ENCODE assay signal across 27 cellular contexts in genomic region chr1:184757406-184757805, GRCh38. TPM values are rescaled to one million over a fixed set of nuclear protein-coding genes. Genes with fewer than 3 reads are reported as not detected.
A peak's percentile ranks its signal among the peaks of the same experiment; 100 is the strongest.
DNase-seq lines count a peak whose midpoint lies in the region; ATAC-seq and TF ChIP-seq lines count a peak whose summit lies in the region.
"Had no signal": no experiment of that assay in that cellular context is flagged by ENCODE, and none has a peak within 500 bp of the region (broad histone marks: within the 10 kb centered on the region; RNA-seq: fewer than 3 reads in every experiment).

No MANE protein-coding gene starts in this region.

- peaks cover 18% of the 10 kb centered on the region for H4K20me1 ChIP-seq in osteoblast (ENCODE audit: insufficient read depth, low read length)
- H4K20me1 ChIP-seq: BLaER1 had no signal

- no peak overlapping the region for H3K4me2 ChIP-seq in osteoblast (ENCODE audit: insufficient read depth, low read length)
- H3K4me2 ChIP-seq: BLaER1, GM23338, KMS-11 had no signal

- H3K9me3 ChIP-seq in osteoblast (ENCODE audit: low read depth, low read length), result no peaks in the 10 kb centered on the region
- no peaks in the 10 kb centered on the region for H3K9me3 ChIP-seq in gastrocnemius medialis
- H3K9me3 ChIP-seq: BLaER1, HAP-1, SJCRH30 had no signal

- intact Hi-C loops in gastrocnemius medialis (cut with DNase I; ENCODE audit: low total_unique reads), result loop anchor here (10.0 kb wide), 1 partner anchor 557 kb away; the partner anchor contains the start of gene IVNS1ABP

- H3K27me3 Mint-ChIP-seq in WTC11 (ENCODE audit: low read depth) (peaks cover 16% of the 10 kb centered on the region), nephron (ENCODE audit: low read depth) (peaks cover 6% of the 10 kb centered on the region)
- H3K27me3 Mint-ChIP-seq: CD4-positive, alpha-beta T cell; IgD-negative memory B cell had no signal

- H3K79me2 ChIP-seq in osteoblast (ENCODE audit: insufficient read depth, low read length), result peaks cover 23% of the 10 kb centered on the region

- H3K4me1 ChIP-seq in osteoblast (ENCODE audit: insufficient read depth, low read length) (peaks cover 24% of the 10 kb centered on the region), gastrocnemius medialis (peaks cover 14 to 17% of the 10 kb centered on the region in 2 donors)

- H3K4me3 Mint-ChIP-seq in WTC11 (no peak overlapping the region), nephron (peak overlapping the region; percentile 33 to 93 (median 52))
- H3K4me3 Mint-ChIP-seq: GM23338, HFFc6 had no signal

- DNase-seq in NCI-H524 treated with DMSO at 0.1 percent for 48 hours (lab: John Stamatoyannopoulos, UW) (peak; percentile 37), WTC11 (ENCODE audit: low spot score) (no peak), osteoblast (ENCODE audit: insufficient read length, low spot score, missing footprints) (no peak), gastrocnemius medialis (no peak), Ammon's horn (ENCODE audit: low spot score) (no peak), amygdala (lab: John Stamatoyannopoulos, UW) (no peak)
- DNase-seq: CD4-positive, alpha-beta T cell; HFFc6; NCI-H1048; NCI-H1417; NCI-H1694; NCI-H2081; NCI-H2171; NCI-H345; NCI-H510A treated with DMSO at 0.1 percent for 48 hours; NCI-H774; PC-9; SJCRH30 had no signal

- TF ChIP-seq CTCF in 22Rv1 (IDR thresholded peaks at IDR 0.05) (no peak), WTC11 (IDR thresholded peaks at IDR 0.05) (no peak), nephron (IDR thresholded peaks at IDR 0.05; ENCODE audit: unreplicated experiment in 3 of 3) (no peak), osteoblast (IDR thresholded peaks at IDR 0.05; ENCODE audit: extremely low read depth, low read depth, low read length) (no peak), gastrocnemius medialis (IDR thresholded peaks at IDR 0.05 in 4 of 5, conservative IDR thresholded peaks at IDR 0.05 in 1 of 5) (no peak)

- H3K27me3 ChIP-seq in osteoblast (ENCODE audit: insufficient read depth, low read length), result peaks cover 3% of the 10 kb centered on the region
- H3K27me3 ChIP-seq in gastrocnemius medialis, result no peaks in the 10 kb centered on the region
- H3K27me3 ChIP-seq: BLaER1, SJCRH30 had no signal

- H3K4me1 Mint-ChIP-seq in WTC11 (peaks cover 37% of the 10 kb centered on the region), nephron (peaks cover 22% of the 10 kb centered on the region)

- no peak overlapping the region for H3K27ac Mint-ChIP-seq in WTC11
- H3K27ac Mint-ChIP-seq in nephron, result no peak overlapping the region
- H3K27ac Mint-ChIP-seq: CD4-positive, alpha-beta T cell; GM23338; HFFc6; IgD-negative memory B cell had no signal

- TF ChIP-seq POLR2A in gastrocnemius medialis (IDR thresholded peaks at IDR 0.05), result no peak

- H3K27ac ChIP-seq in 22Rv1 (peak overlapping the region; percentile 76), osteoblast (ENCODE audit: low read depth, low read length) (no peak overlapping the region), gastrocnemius medialis (no peak overlapping the region)
- H3K27ac ChIP-seq: BLaER1, KMS-11, PC-9, SJCRH30 had no signal

- H3K4me3 ChIP-seq in osteoblast (ENCODE audit: insufficient read depth, low read length), result no peak overlapping the region
- no peak overlapping the region for H3K4me3 ChIP-seq in gastrocnemius medialis
- H3K4me3 ChIP-seq: BLaER1, GM23338, HAP-1, PC-9, SJCRH30 had no signal

- no peak overlapping the region for H2AFZ ChIP-seq in osteoblast (ENCODE audit: low read length)
- H2AFZ ChIP-seq: GM23338, PC-9 had no signal

- ATAC-seq in WTC11 (no peak), gastrocnemius medialis (no peak)
- ATAC-seq: GM23338, Right ventricle myocardium inferior, SK-N-SH treated with all-trans-retinoic acid at 6 μM for 48 hours had no signal

- no peaks in the 10 kb centered on the region for H3K9me3 Mint-ChIP-seq in WTC11
- no peaks in the 10 kb centered on the region for H3K9me3 Mint-ChIP-seq in nephron
- H3K9me3 Mint-ChIP-seq: CD4-positive, alpha-beta T cell; GM23338; HFFc6; IgD-negative memory B cell had no signal

- CTCF ChIA-PET in WTC11 (lab: Charles Lee), result no interaction called here

- POLR2A ChIA-PET in WTC11 (lab: Charles Lee), result no interaction called here

- H3K36me3 ChIP-seq in osteoblast (ENCODE audit: insufficient read depth, low read length), result no peaks in the 10 kb centered on the region
- H3K36me3 ChIP-seq in gastrocnemius medialis, result no peaks in the 10 kb centered on the region
- H3K36me3 ChIP-seq: BLaER1, HAP-1, SJCRH30 had no signal

- in situ Hi-C loops in gastrocnemius medialis (cut with MboI; ENCODE audit: low sequenced_read_pairs in 4 of 4), result loop anchor here (5.0 to 25.0 kb wide), 4 partner anchors 47 to 405 kb away; partner anchors contain the start of genes SWT1 (in 4 of the 4) and TRMT1L (in 4 of the 4)

- no peaks in the 10 kb centered on the region for H3K36me3 Mint-ChIP-seq in WTC11
- H3K36me3 Mint-ChIP-seq in nephron (ENCODE audit: low read depth), result no peaks in the 10 kb centered on the region
- H3K36me3 Mint-ChIP-seq: IgD-negative memory B cell had no signal

TF ChIP-seq in WTC11, 78 proteins besides CTCF, POLR2A, EP300 and RAD21:
- TF ChIP-seq STAT6 (CRISPR knock-in tag; conservative IDR thresholded peaks at IDR 0.05; ENCODE audit: low read depth) (no peak), PRDM15 (CRISPR knock-in tag; IDR thresholded peaks at IDR 0.05) (peak; percentile 55; the same call in 1 of the 2 replicates)

RNA-seq across cellular contexts. Expression of gene EDEM3, which starts 2.7 kb away (rescaled TPM):
- total RNA-seq in WTC11 (2021), result 10.6 to 13.8 TPM (median 10.6 TPM) in 3 replicates
- 43.1 and 44.2 TPM in 2 replicates for total RNA-seq in osteoblast
- total RNA-seq in gastrocnemius medialis, result 10 to 100 TPM; 18.1 to 51.1 (median 31.9) TPM
